In genomic region chr16:30996324-30996999, GRCh38 we compare ENCODE assay signal across 6 cellular contexts. TPM values are rescaled to one million over a fixed set of nuclear protein-coding genes. Genes with fewer than 3 reads are reported as not detected.
DNase-seq lines count a peak whose midpoint lies in the region; ATAC-seq and TF ChIP-seq lines count a peak whose summit lies in the region.

No MANE protein-coding gene starts in this region.

- no peak for TF ChIP-seq CTCF in GM06990 (IDR thresholded peaks at IDR 0.05; ENCODE audit: insufficient read depth, low read length, poor library complexity, severe bottlenecking)
- TF ChIP-seq CTCF in activated B cell treated with CpG ODN at 0.5 μM for 24 hours (IDR thresholded peaks at IDR 0.05) = no peak
- TF ChIP-seq CTCF in lower lobe of right lung (IDR thresholded peaks at IDR 0.05) = no peak

- no peaks in the 10 kb centered on the region for H3K9me3 ChIP-seq in lower lobe of right lung

- H3K27ac ChIP-seq in lower lobe of right lung = peak overlapping the region; percentile 4

- H3K9me3 Mint-ChIP-seq in activated B cell treated with CpG ODN at 0.5 μM for 24 hours = no peaks in the 10 kb centered on the region

- H3K27me3 Mint-ChIP-seq in activated B cell treated with CpG ODN at 0.5 μM for 24 hours = no peaks in the 10 kb centered on the region

- no peaks in the 10 kb centered on the region for H3K27me3 ChIP-seq in GM06990 (replicated peaks; ENCODE audit: control insufficient read depth, insufficient read depth, low read length)
- no peaks in the 10 kb centered on the region for H3K27me3 ChIP-seq in lower lobe of right lung (ENCODE audit: low read depth)

- CTCF ChIA-PET in activated B cell treated with CpG ODN at 0.5 μM for 24 hours (lab: Charles Lee) = interaction anchor here (4.8 kb wide), 1 partner anchor 12 kb away, joined by 18 read pairs; the partner anchor contains the start of gene HSD3B7

- peak overlapping the region; percentile 87 for H3K4me3 Mint-ChIP-seq in activated B cell treated with CpG ODN at 0.5 μM for 24 hours

- DNase-seq in GM06990 (ENCODE audit: extremely low read depth, insufficient read length) = no peak
- DNase-seq in activated B cell treated with CpG ODN at 0.5 μM for 24 hours = no peak
- DNase-seq in lower lobe of right lung = no peak
- DNase-seq in effector CD4-positive, alpha-beta T cell = no peak
- no peak for DNase-seq in G401 (ENCODE audit: low spot score)
- DNase-seq in head of caudate nucleus = no peak

- POLR2A ChIA-PET in activated B cell treated with CpG ODN at 0.5 μM for 24 hours (lab: Charles Lee) = interaction anchor here (0.7 to 2.1 kb wide), 9 partner anchors 12 to 877 kb away, joined by 3 to 13 read pairs (median 4); partner anchors contain the start of genes KAT8, ZNF267, ZNF646 and ZNF668

- ATAC-seq in activated B cell treated with CpG ODN at 0.5 μM for 24 hours (ENCODE audit: low read depth) (no peak), lower lobe of right lung (peak in 1 of 2 donors; percentile 6)

- in situ Hi-C loops in G401 (cut with HindIII; ENCODE audit: low sequenced_read_pairs) = no loop called here

- peaks cover 12% of the 10 kb centered on the region for H3K4me1 ChIP-seq in lower lobe of right lung

- H3K36me3 ChIP-seq in GM06990 (ENCODE audit: control insufficient read depth, insufficient read depth, low read length) (no peaks in the 10 kb centered on the region), lower lobe of right lung (no peaks in the 10 kb centered on the region)

- H3K27ac Mint-ChIP-seq in activated B cell treated with CpG ODN at 0.5 μM for 24 hours = peak overlapping the region; percentile 76

- H3K4me1 Mint-ChIP-seq in activated B cell treated with CpG ODN at 0.5 μM for 24 hours = peaks cover 12% of the 10 kb centered on the region

- peak overlapping the region; percentile 78 for H3K4me3 ChIP-seq in GM06990 (replicated peaks; ENCODE audit: low read depth, low read length)
- H3K4me3 ChIP-seq in lower lobe of right lung = peak overlapping the region; percentile 45

- intact Hi-C loops in activated B cell treated with CpG ODN at 0.5 μM for 24 hours (cut with micrococcal nuclease) = loop anchor here (2.0 kb wide), 1 partner anchor 98 kb away; the partner anchor contains the start of gene VKORC1
- intact Hi-C loops in lower lobe of right lung (cut with DNase I) = no loop called here
- intact Hi-C loops in head of caudate nucleus (cut with DNase I) = no loop called here

- no peaks in the 10 kb centered on the region for H3K36me3 Mint-ChIP-seq in activated B cell treated with CpG ODN at 0.5 μM for 24 hours (ENCODE audit: low read depth)

RNA-seq across cellular contexts. Expression of gene HSD3B7, which starts 11.5 kb away (rescaled TPM):
- total RNA-seq in activated B cell treated with CpG ODN at 0.5 μM for 24 hours (1.3 and 1.6 TPM in 2 replicates), lower lobe of right lung (23.6 TPM)
- 21.7 and 23.6 TPM in 2 replicates for total RNA-seq in G401 (2014; rRNA removed; shearing (Covaris generic))

RNA-seq across cellular contexts. Expression of gene STX1B, which starts 14.0 kb away (rescaled TPM):
- total RNA-seq in activated B cell treated with CpG ODN at 0.5 μM for 24 hours = 1.2 and 1.6 TPM in 2 replicates
- total RNA-seq in lower lobe of right lung = 0.32 TPM
- 0.37 and 5.4 TPM in 2 replicates for total RNA-seq in G401 (2014; rRNA removed; shearing (Covaris generic))

RNA-seq across cellular contexts. Expression of gene STX4, which starts 36.9 kb away (rescaled TPM):
- total RNA-seq in activated B cell treated with CpG ODN at 0.5 μM for 24 hours (106 and 107 TPM in 2 replicates), lower lobe of right lung (86.1 TPM)
- total RNA-seq in G401 (2014; rRNA removed; shearing (Covaris generic)) = 54.0 and 54.8 TPM in 2 replicates

RNA-seq across cellular contexts. Expression of gene SETD1A, which starts 38.9 kb away (rescaled TPM):
- total RNA-seq in activated B cell treated with CpG ODN at 0.5 μM for 24 hours (29.6 and 32.8 TPM in 2 replicates), lower lobe of right lung (15.0 TPM)
- 0.51 and 1.1 TPM in 2 replicates for total RNA-seq in G401 (2014; rRNA removed; shearing (Covaris generic))

RNA-seq across cellular contexts. Expression of gene ORAI3, which starts 47.6 kb away (rescaled TPM):
- 25.1 and 30.6 TPM in 2 replicates for total RNA-seq in activated B cell treated with CpG ODN at 0.5 μM for 24 hours
- 30.2 TPM for total RNA-seq in lower lobe of right lung
- total RNA-seq in G401 (2014; rRNA removed; shearing (Covaris generic)) = 57.6 and 62.8 TPM in 2 replicates
